Comparison of ENCODE assay signal across 8 cellular contexts in the genomic region with DNA sequence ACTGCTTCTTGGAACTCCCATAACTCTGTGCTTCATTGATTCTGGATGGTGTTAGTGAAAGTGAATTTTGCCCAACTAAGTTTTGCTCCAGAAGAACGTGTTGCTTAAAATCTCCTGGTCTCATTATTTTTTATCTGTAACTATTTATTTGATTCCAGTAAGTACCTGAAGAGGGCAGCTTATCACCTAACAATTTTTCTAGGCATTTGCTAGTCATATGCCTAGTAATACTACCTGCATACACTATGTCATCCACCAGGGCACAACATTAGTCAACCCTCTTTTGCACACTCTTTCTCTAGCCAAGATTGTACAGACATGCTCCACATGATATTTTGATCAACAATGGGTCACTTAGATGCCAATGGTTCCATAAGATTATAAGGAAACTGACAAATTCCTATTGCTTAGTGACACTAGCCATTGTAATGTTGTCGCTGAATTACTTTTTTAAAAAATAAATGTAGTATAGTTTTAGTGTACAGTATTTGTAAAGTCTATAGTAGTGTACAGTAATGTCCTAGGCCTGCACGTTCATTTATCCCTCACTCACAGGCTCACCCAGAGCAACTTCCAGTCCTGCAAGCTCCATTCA.
A peak's percentile ranks its signal among the peaks of the same experiment; 100 is the strongest.
DNase-seq lines count a peak whose midpoint lies in the region; ATAC-seq and TF ChIP-seq lines count a peak whose summit lies in the region.

No MANE protein-coding gene starts in this region.

- no peak overlapping the region for H2AFZ ChIP-seq in SK-N-SH (ENCODE audit: low read depth)

- no peak for TF ChIP-seq EP300 in SK-N-SH (IDR thresholded peaks at IDR 0.05; ENCODE audit: borderline replicate concordance in 1 of 2, low read depth in 1 of 2, low read length in 1 of 2)

- TF ChIP-seq CTCF in SK-N-SH (IDR thresholded peaks at IDR 0.05), result peak; percentile 66
- TF ChIP-seq CTCF in mucosa of descending colon (IDR thresholded peaks at IDR 0.05), result no peak

- DNase-seq in DMS53 (lab: John Stamatoyannopoulos, UW), result peak; percentile 81
- peak; percentile 41 for DNase-seq in SK-N-SH
- no peak for DNase-seq in mucosa of descending colon
- DNase-seq in AG20443 (ENCODE audit: low spot score), result no peak
- no peak for DNase-seq in activated CD4-positive, CD25-positive, alpha-beta regulatory T cell (lab: John Stamatoyannopoulos, UW)
- DNase-seq in NK-92 treated with Interleukin-12 subunit alpha and Interleukin-12 subunit beta, amount 100 ng/mL, for 24 hours (lab: John Stamatoyannopoulos, UW), result no peak

- no peaks in the 10 kb centered on the region for H3K4me1 ChIP-seq in SK-N-SH (ENCODE audit: control insufficient read depth in 1 of 2, insufficient read depth in 2 of 2, low read depth in 1 of 2, low read length in 1 of 2)
- H3K4me1 ChIP-seq in mucosa of descending colon (ENCODE audit: low read depth), result no peaks in the 10 kb centered on the region

- intact Hi-C loops in mucosa of descending colon (cut with DNase I, micrococcal nuclease), result no loop called here

- no peaks in the 10 kb centered on the region for H3K9me3 ChIP-seq in SK-N-SH
- H3K9me3 ChIP-seq in mucosa of descending colon, result no peaks in the 10 kb centered on the region

- TF ChIP-seq RAD21 in SK-N-SH (IDR thresholded peaks at IDR 0.05; ENCODE audit: low read length), result peak; percentile 84

- H3K36me3 ChIP-seq in SK-N-SH (replicated peaks in 1 of 2; ENCODE audit: control insufficient read depth in 1 of 2, insufficient read depth in 2 of 2, low read length in 1 of 2) (no peaks in the 10 kb centered on the region), mucosa of descending colon (ENCODE audit: low read depth) (no peaks in the 10 kb centered on the region)

- POLR2A ChIA-PET in SK-N-SH (lab: Yijun Ruan, JAX), result interaction anchor here (0.6 kb wide), 1 partner anchor 836 kb away, joined by 3 read pairs; no protein-coding TSS in a partner anchor

- H3F3A ChIP-seq in SK-N-SH (replicated peaks; ENCODE audit: insufficient read depth), result no peaks in the 10 kb centered on the region

- H3K4me3 ChIP-seq in SK-N-SH (ENCODE audit: low read depth in 2 of 2, low read length in 1 of 2) (no peak overlapping the region), mucosa of descending colon (no peak overlapping the region)

- no peak overlapping the region for H3K9ac ChIP-seq in SK-N-SH

- no peaks in the 10 kb centered on the region for H3K79me2 ChIP-seq in SK-N-SH (ENCODE audit: insufficient read depth)

- CTCF ChIA-PET in SK-N-SH (lab: Yijun Ruan, JAX), result interaction anchor here (0.6 to 2.2 kb wide), 25 partner anchors 13 to 1612 kb away, joined by 3 to 23 read pairs (median 3); no protein-coding TSS in a partner anchor

- ATAC-seq in GM21360 (IDR thresholded peaks at IDR 0.05; ENCODE audit: unreplicated experiment), result peak; percentile 96
- ATAC-seq in HG03460 (IDR thresholded peaks at IDR 0.05; ENCODE audit: unreplicated experiment), result peak; percentile 96
- ATAC-seq in mucosa of descending colon, result peak; percentile 48

- H3K27ac ChIP-seq in SK-N-SH (ENCODE audit: low read depth in 2 of 2, low read length in 1 of 2), result no peak overlapping the region

- H4K20me1 ChIP-seq in SK-N-SH (ENCODE audit: insufficient read depth), result no peaks in the 10 kb centered on the region

- H3K4me2 ChIP-seq in SK-N-SH, result no peak overlapping the region

- no peaks in the 10 kb centered on the region for H3K9me2 ChIP-seq in SK-N-SH

- H3K27me3 ChIP-seq in SK-N-SH (ENCODE audit: insufficient read depth), result no peaks in the 10 kb centered on the region

- 55% methylated on average over 3 of the region's 3 CpGs for WGBS in SK-N-SH (ENCODE audit: low lambda C conversion rate)

TF ChIP-seq in SK-N-SH, 30 proteins besides CTCF, POLR2A, EP300 and RAD21:
- peak; percentile 67 for TF ChIP-seq SMC3 (IDR thresholded peaks at IDR 0.05; ENCODE audit: low read depth, low read length)
- no peak for TF ChIP-seq CHD2 (IDR thresholded peaks at IDR 0.05; ENCODE audit: low read length, partially characterized antibody)

Comparison
In these comparisons a context has a peak if more than half of its experiments do, and no peak if none do; other contexts are left out.
1. DNase-seq: peak in DMS53 (single experiment) and SK-N-SH (single experiment); none in mucosa of descending colon (0 of 3), AG20443 (single experiment), activated CD4-positive, CD25-positive, alpha-beta regulatory T cell (0 of 4) and NK-92 treated with Interleukin-12 subunit alpha and Interleukin-12 subunit beta, amount 100 ng/mL, for 24 hours (single experiment).
2. Peak in every context shown above with its lines, with median percentiles within 50 percentile points of each other: ATAC-seq.